ENCODE assay signal across 15 cellular contexts in genomic region chr3:149618151-149619123, GRCh38. TPM values are rescaled to one million over a fixed set of nuclear protein-coding genes. Genes with fewer than 3 reads are reported as not detected.
DNase-seq lines count a peak whose midpoint lies in the region; ATAC-seq and TF ChIP-seq lines count a peak whose summit lies in the region.
"Had no signal": no experiment of that assay in that cellular context is flagged by ENCODE, and none has a peak within 500 bp of the region (broad histone marks: within the 10 kb centered on the region; RNA-seq: fewer than 3 reads in every experiment).

No MANE protein-coding gene starts in this region.

- ATAC-seq in HCT116, result peak; percentile 32; the same call in 1 of the 2 replicates
- no peak for ATAC-seq in GM18858 (IDR thresholded peaks at IDR 0.05; ENCODE audit: unreplicated experiment)
- ATAC-seq: activated T-helper 17 cell treated with anti-CD3 and anti-CD28 coated beads, Interleukin-2, amount 50 U/mL, for 72 hours had no signal

- peak overlapping the region; percentile 80 for H3K4ac ChIP-seq in trophoblast cell (ENCODE audit: low read depth, low read length)

- DNase-seq in HCT116 (ENCODE audit: low read depth, low spot score) (no peak), anterior cingulate cortex (lab: John Stamatoyannopoulos, UW) (peak in 31 of 58 donors; percentile 3 to 54 (median 14)), head of caudate nucleus (peak in 33 of 42 donors; percentile 16 to 66 (median 34)), trophoblast cell (peak; percentile 67 to 88), mesenteric fat pad (ENCODE audit: low spot score) (no peak), HuH-7.5 (ENCODE audit: low spot score) (no peak)
- no peak for DNase-seq in effector CD8-positive, alpha-beta T cell (lab: John Stamatoyannopoulos, UW)
- DNase-seq: activated CD4-positive, CD25-positive, alpha-beta regulatory T cell treated with anti-CD3 and anti-CD28 coated beads, Interleukin-2, amount 50 U/mL, for 72 hours; CD4-positive, alpha-beta memory T cell; effector CD4-positive, alpha-beta T cell; immature natural killer cell; NCI-H187; SHP77 had no signal

- no peak overlapping the region for H3K14ac ChIP-seq in trophoblast cell (ENCODE audit: low read length)

- no peaks in the 10 kb centered on the region for H3K27me3 ChIP-seq in HCT116 (ENCODE audit: insufficient read depth, low read length)
- no peaks in the 10 kb centered on the region for H3K27me3 ChIP-seq in trophoblast cell (ENCODE audit: insufficient read depth, low read length)

- TF ChIP-seq CTCF in HCT116 (IDR thresholded peaks at IDR 0.05 in 2 of 3, conservative IDR thresholded peaks at IDR 0.05 in 1 of 3; ENCODE audit: borderline replicate concordance in 1 of 3, insufficient read depth in 1 of 3, low read depth in 2 of 3, low read length in 2 of 3), result no peak

- H2BK5ac ChIP-seq in trophoblast cell (ENCODE audit: low read depth, low read length, poor library complexity), result no peak overlapping the region

- H2BK120ac ChIP-seq in trophoblast cell (ENCODE audit: insufficient read depth, low read length, poor library complexity), result no peak overlapping the region

- H3K36me3 ChIP-seq in HCT116 (ENCODE audit: control insufficient read depth in 1 of 2, insufficient read depth in 2 of 2, low read length in 2 of 2), result no peaks in the 10 kb centered on the region
- H3K36me3 ChIP-seq in trophoblast cell (ENCODE audit: control insufficient read depth in 1 of 2, insufficient read depth in 2 of 2, low read length in 2 of 2), result peaks cover 0 to 6% of the 10 kb centered on the region in 2 experiments

- H3K4me3 ChIP-seq in HCT116 (replicated peaks in 1 of 2; ENCODE audit: low read depth in 1 of 2, low read length in 2 of 2), result no peak overlapping the region
- H3K4me3 ChIP-seq in trophoblast cell (ENCODE audit: low read depth, low read length), result no peak overlapping the region

- no peak overlapping the region for H2BK12ac ChIP-seq in trophoblast cell (ENCODE audit: low read length)

- no peak for TF ChIP-seq RAD21 in HCT116 (IDR thresholded peaks at IDR 0.05; ENCODE audit: low read depth)

- intact Hi-C loops in HCT116 (cut with micrococcal nuclease) (no loop called here), head of caudate nucleus (cut with DNase I) (no loop called here)

- H3K23ac ChIP-seq in trophoblast cell (ENCODE audit: low read length), result no peak overlapping the region

- TF ChIP-seq POLR2A in HCT116 (IDR thresholded peaks at IDR 0.05; ENCODE audit: borderline replicate concordance, extremely low read depth, insufficient read depth, insufficient read length), result no peak

- H3K9me3 ChIP-seq in HCT116 (ENCODE audit: control insufficient read depth in 1 of 2, insufficient read depth in 1 of 2, low read depth in 1 of 2, low read length in 2 of 2) (no peaks in the 10 kb centered on the region), trophoblast cell (ENCODE audit: insufficient read depth, low read depth, low read length) (no peaks in the 10 kb centered on the region)

- RAD21 ChIA-PET in HCT116 (lab: Charles Lee; ENCODE audit: low non-redundant PET in 1 of 2, low total read pairs in 2 of 2, uncharacterized antibody in 2 of 2, unreplicated experiment in 2 of 2), result interaction anchor here in 1 of 2 experiments (0.7 kb wide), 1 partner anchor 13 kb away, joined by 3 read pairs; no protein-coding TSS in a partner anchor

- POLR2A ChIA-PET in HCT116 (lab: Charles Lee), result no interaction called here

- H3K9me2 ChIP-seq in HCT116 (ENCODE audit: insufficient read depth), result no peaks in the 10 kb centered on the region

- no peak overlapping the region for H4K8ac ChIP-seq in trophoblast cell (ENCODE audit: low read depth, low read length)

- CTCF ChIA-PET in HCT116 (lab: Charles Lee), result no interaction called here

- no peaks in the 10 kb centered on the region for H3K79me1 ChIP-seq in trophoblast cell (ENCODE audit: low read length)

- H3K27ac ChIP-seq in HCT116 (ENCODE audit: low read depth, low read length) (no peak overlapping the region), trophoblast cell (ENCODE audit: low read depth, low read length) (no peak overlapping the region)

- H3K9ac ChIP-seq in HCT116 (ENCODE audit: low read length) (no peak overlapping the region), trophoblast cell (ENCODE audit: low read length) (no peak overlapping the region)

- H2AK5ac ChIP-seq in trophoblast cell (ENCODE audit: low read length), result no peak overlapping the region

- H3K79me2 ChIP-seq in HCT116 (ENCODE audit: insufficient read depth, low read length) (peaks cover 79% of the 10 kb centered on the region), trophoblast cell (ENCODE audit: control insufficient read depth, insufficient read depth, low read length, poor library complexity) (peaks cover 4% of the 10 kb centered on the region)

- WGBS in trophoblast cell (ENCODE audit: extremely low coverage, insufficient coverage, insufficient read length), result no CpG with 5 or more reads among the region's 15 CpGs

- H4K12ac ChIP-seq in trophoblast cell (ENCODE audit: low read depth, low read length), result no peak overlapping the region

- no peak overlapping the region for H2AFZ ChIP-seq in HCT116 (ENCODE audit: low read depth, low read length, poor library complexity, severe bottlenecking)
- H2AFZ ChIP-seq in trophoblast cell (ENCODE audit: insufficient read depth, low read length, poor library complexity), result no peak overlapping the region

- H3K4me2 ChIP-seq in HCT116 (ENCODE audit: low read length), result 0 out of 2 replicates have a peak overlapping the region, but pooled peaks have one; percentile 9
- H3K4me2 ChIP-seq in trophoblast cell (ENCODE audit: low read length), result no peak overlapping the region

- BruUV-seq in HCT116 (replicated peaks; lab: Mats Ljungman, UMichigan), result no TSS peak

- no peak overlapping the region for H4K91ac ChIP-seq in trophoblast cell (ENCODE audit: low read depth, low read length)

- no peak overlapping the region for H3K18ac ChIP-seq in trophoblast cell (ENCODE audit: low read length)

- no peaks in the 10 kb centered on the region for H4K20me1 ChIP-seq in HCT116 (ENCODE audit: insufficient read depth)

- peaks cover 17 to 30% of the 10 kb centered on the region in 2 experiments for H3K4me1 ChIP-seq in HCT116 (ENCODE audit: control insufficient read depth in 1 of 2, insufficient read depth in 2 of 2, low read length in 2 of 2)
- H3K4me1 ChIP-seq in trophoblast cell (ENCODE audit: control insufficient read depth in 1 of 2, insufficient read depth in 2 of 2, low read length in 2 of 2), result peaks cover 0 to 5% of the 10 kb centered on the region in 2 experiments

TF ChIP-seq in HCT116, 20 proteins besides CTCF, POLR2A, EP300 and RAD21 (continues in another document):
- TF ChIP-seq EZH2 (IDR thresholded peaks at IDR 0.05) (no peak), ELF1 (IDR thresholded peaks at IDR 0.05; ENCODE audit: borderline replicate concordance, low read depth) (no peak), ZBTB33 (IDR thresholded peaks at IDR 0.05; ENCODE audit: extremely low read depth, insufficient replicate concordance, low read length) (no peak), SRF (IDR thresholded peaks at IDR 0.05; ENCODE audit: low read depth) (no peak), EGR1 (IDR thresholded peaks at IDR 0.05; ENCODE audit: low read depth) (no peak), POLR2AphosphoS5 (IDR thresholded peaks at IDR 0.05; ENCODE audit: low read depth, low read length) (no peak), SP1 (IDR thresholded peaks at IDR 0.05; ENCODE audit: low read depth) (no peak), ZFX (IDR thresholded peaks at IDR 0.05) (no peak), CEBPB (IDR thresholded peaks at IDR 0.05; ENCODE audit: low read depth) (no peak), YY1 (IDR thresholded peaks at IDR 0.05; ENCODE audit: extremely low read depth, insufficient replicate concordance, low read depth, low read length) (no peak), MAX (IDR thresholded peaks at IDR 0.05) (no peak), JUND (IDR thresholded peaks at IDR 0.05) (no peak), ATF3 (IDR thresholded peaks at IDR 0.05) (no peak), CBX3 (IDR thresholded peaks at IDR 0.05; ENCODE audit: low read depth) (no peak)

RNA-seq across cellular contexts. Expression of gene WWTR1, which starts 39.4 kb away (rescaled TPM):
- total RNA-seq in HCT116 (2021; ENCODE audit: unreplicated experiment) (46.9 TPM), mesenteric fat pad (65.9 TPM)
- 33.2 and 44.9 TPM in 2 replicates for polyA plus RNA-seq in HCT116 (2012)
- polyA plus RNA-seq in trophoblast cell (2013), result 60.2 and 61.6 TPM in 2 replicates
- polyA plus RNA-seq: immature natural killer cell had no signal

Comparison
In these comparisons a context has a peak if more than half of its experiments do, and no peak if none do; other contexts are left out.
1. DNase-seq: peak in anterior cingulate cortex (31 of 58), head of caudate nucleus (33 of 42) and trophoblast cell (2 of 2); none in HCT116 (single experiment), mesenteric fat pad (single experiment), HuH-7.5 (single experiment) and effector CD8-positive, alpha-beta T cell (single experiment).